In the genomic region with DNA sequence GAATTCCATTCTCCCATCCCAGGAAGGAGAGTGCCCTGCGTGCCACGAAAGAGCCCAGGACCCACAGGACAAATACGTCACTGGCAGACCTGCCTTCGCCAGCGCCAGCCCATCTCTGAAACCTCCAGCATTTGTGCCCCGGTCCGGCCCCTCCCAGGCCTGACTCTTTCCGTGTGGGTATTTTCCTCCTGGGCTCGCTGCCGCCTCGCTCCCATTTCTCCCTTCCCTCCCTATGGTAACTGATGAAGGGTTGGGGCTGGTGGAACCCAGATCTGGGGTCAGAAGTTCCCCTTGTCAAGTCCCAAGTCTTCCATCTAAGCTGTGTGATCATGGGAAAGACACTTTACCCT, we compare ENCODE assay signal across 17 cellular contexts.
DNase-seq lines count a peak whose midpoint lies in the region; ATAC-seq and TF ChIP-seq lines count a peak whose summit lies in the region.
"Had no signal": no experiment of that assay in that cellular context is flagged by ENCODE, and none has a peak within 500 bp of the region (broad histone marks: within the 10 kb centered on the region; RNA-seq: fewer than 3 reads in every experiment).

No MANE protein-coding gene starts in this region.

- no peaks in the 10 kb centered on the region for H3K9me3 Mint-ChIP-seq in endodermal cell
- H3K9me3 Mint-ChIP-seq in neural crest cell: no peaks in the 10 kb centered on the region
- H3K9me3 Mint-ChIP-seq: CD8-positive, alpha-beta T cell; H9 had no signal

- no peaks in the 10 kb centered on the region for H3K36me3 Mint-ChIP-seq in endodermal cell (ENCODE audit: low read depth)
- no peaks in the 10 kb centered on the region for H3K36me3 Mint-ChIP-seq in neural crest cell (ENCODE audit: low read depth)
- H3K36me3 Mint-ChIP-seq: CD8-positive, alpha-beta T cell had no signal

- H3K9me3 ChIP-seq in A673 (ENCODE audit: low read depth, low read length, poor library complexity, severe bottlenecking) (no peaks in the 10 kb centered on the region), endodermal cell (ENCODE audit: control insufficient read depth, low read length) (no peaks in the 10 kb centered on the region), testis (no peaks in the 10 kb centered on the region)

- H3K27me3 Mint-ChIP-seq in endodermal cell (ENCODE audit: insufficient read depth): peaks cover 6% of the 10 kb centered on the region
- H3K27me3 Mint-ChIP-seq in neural crest cell (ENCODE audit: low read depth): no peaks in the 10 kb centered on the region
- H3K27me3 Mint-ChIP-seq: B cell had no signal

- intact Hi-C loops in A673 (cut with micrococcal nuclease; ENCODE audit: unreplicated experiment): no loop called here
- intact Hi-C loops in testis (cut with DNase I; ENCODE audit: low total_unique reads): no loop called here

- 94 to 100% methylated on average over 3 to 11 of the region's 11 CpGs for WGBS in endodermal cell (ENCODE audit: insufficient coverage in 1 of 2, insufficient read length in 1 of 2), 2 experiments
- 65 to 77% methylated on average over 11 of the region's 11 CpGs for WGBS in testis, 2 donors

- H3K27ac ChIP-seq in A673 (ENCODE audit: low read depth, low read length, poor library complexity, severe bottlenecking) (peak overlapping the region; percentile 9), endodermal cell (ENCODE audit: low read depth, low read length) (no peak overlapping the region), testis (peak overlapping the region in 1 of 2 donors; percentile 62)
- H3K27ac ChIP-seq: BLaER1 treated with 17β-estradiol and CSF1 and Interleukin-3, amounts not matched to agents 10 nM and 100 nM; HL-60 had no signal

- no peak overlapping the region for H3K27ac Mint-ChIP-seq in endodermal cell
- H3K27ac Mint-ChIP-seq in neural crest cell (ENCODE audit: unreplicated experiment): peak overlapping the region; percentile 71
- H3K27ac Mint-ChIP-seq: B cell; CD8-positive, alpha-beta T cell; H9 had no signal

- DNase-seq in A673 (ENCODE audit: low spot score): no peak
- peak; percentile 30 for DNase-seq in endodermal cell
- no peak for DNase-seq in neural crest cell (ENCODE audit: low read depth, low spot score)
- no peak for DNase-seq in testis
- no peak for DNase-seq in NCI-H1417 treated with DMSO at 0.1 percent for 48 hours (lab: John Stamatoyannopoulos, UW)
- DNase-seq: 8988T; Calu3; CD8-positive, alpha-beta T cell; DMS79 treated with DMSO at 0.1 percent for 48 hours; EL; H9 had no signal

- H3K9ac ChIP-seq in endodermal cell (ENCODE audit: extremely low read depth, low read length, poor library complexity, severe bottlenecking): no peak overlapping the region
- H3K9ac ChIP-seq: BLaER1 treated with 17β-estradiol and CSF1 and Interleukin-3, amounts not matched to agents 10 nM and 100 nM had no signal

- no peak overlapping the region for H3K4me3 Mint-ChIP-seq in endodermal cell
- no peak overlapping the region for H3K4me3 Mint-ChIP-seq in neural crest cell
- H3K4me3 Mint-ChIP-seq: B cell; CD8-positive, alpha-beta T cell; H9 had no signal

- H3K4me3 ChIP-seq in A673 (ENCODE audit: low read depth, low read length, poor library complexity, severe bottlenecking): no peak overlapping the region
- no peak overlapping the region for H3K4me3 ChIP-seq in endodermal cell (ENCODE audit: low read length)
- peak overlapping the region; percentile 35 to 37 for H3K4me3 ChIP-seq in testis
- H3K4me3 ChIP-seq: BLaER1 treated with 17β-estradiol and CSF1 and Interleukin-3, amounts not matched to agents 10 nM and 100 nM; GM12878 had no signal

- CTCF ChIA-PET in A673 (lab: Charles Lee): no interaction called here

- BruUV-seq in A673 (replicated peaks; lab: Mats Ljungman, UMichigan): no TSS peak

- H3K4me1 ChIP-seq in A673 (ENCODE audit: insufficient read depth, low read length, poor library complexity, severe bottlenecking): peaks cover 16% of the 10 kb centered on the region
- no peaks in the 10 kb centered on the region for H3K4me1 ChIP-seq in endodermal cell (ENCODE audit: control insufficient read depth, insufficient read depth, low read length)
- H3K4me1 ChIP-seq in testis: no peaks in the 10 kb centered on the region

- TF ChIP-seq CTCF in A673 (conservative IDR thresholded peaks at IDR 0.05; ENCODE audit: low read depth, low read length) (no peak), endodermal cell (conservative IDR thresholded peaks at IDR 0.05) (no peak), neural crest cell (conservative IDR thresholded peaks at IDR 0.05) (no peak), testis (IDR thresholded peaks at IDR 0.05) (no peak)

- no peak for TF ChIP-seq POLR2A in testis (IDR thresholded peaks at IDR 0.05)

- no peaks in the 10 kb centered on the region for H3K4me1 Mint-ChIP-seq in endodermal cell
- H3K4me1 Mint-ChIP-seq in neural crest cell: no peaks in the 10 kb centered on the region
- H3K4me1 Mint-ChIP-seq: B cell, H9 had no signal

- H3K27me3 ChIP-seq in A673 (replicated peaks; ENCODE audit: insufficient read depth, low read depth, low read length, poor library complexity) (no peaks in the 10 kb centered on the region), endodermal cell (ENCODE audit: control insufficient read depth, insufficient read depth, low read length, poor library complexity, severe bottlenecking) (peaks cover 7% of the 10 kb centered on the region), testis (no peaks in the 10 kb centered on the region)
- H3K27me3 ChIP-seq: BLaER1 treated with 17β-estradiol and CSF1 and Interleukin-3, amounts not matched to agents 10 nM and 100 nM had no signal

- ATAC-seq in GM21390 (IDR thresholded peaks at IDR 0.05; ENCODE audit: unreplicated experiment): no peak
- ATAC-seq in HG02884 (IDR thresholded peaks at IDR 0.05; ENCODE audit: unreplicated experiment): no peak
- ATAC-seq: CD8-positive, alpha-beta T cell; GM12878 had no signal

- H3K36me3 ChIP-seq in A673 (ENCODE audit: insufficient read depth, low read length, poor library complexity, severe bottlenecking): no peaks in the 10 kb centered on the region
- no peaks in the 10 kb centered on the region for H3K36me3 ChIP-seq in endodermal cell (ENCODE audit: control insufficient read depth, insufficient read depth, low read length)
- no peaks in the 10 kb centered on the region for H3K36me3 ChIP-seq in testis (ENCODE audit: low read depth, missing control alignments)
- H3K36me3 ChIP-seq: BLaER1 treated with 17β-estradiol and CSF1 and Interleukin-3, amounts not matched to agents 10 nM and 100 nM had no signal

- POLR2A ChIA-PET in A673 (lab: Charles Lee; ENCODE audit: low non-redundant PET): no interaction called here

Comparison
In these comparisons a context has a peak if more than half of its experiments do, and no peak if none do; other contexts are left out.
1. H3K4me3 ChIP-seq: peak in testis (2 of 2); none in A673 (single experiment) and endodermal cell (single experiment).